12 cellular contexts compared by ENCODE assay signal in genomic region chr16:72590179-72590937, GRCh38.
DNase-seq lines count a peak whose midpoint lies in the region; ATAC-seq and TF ChIP-seq lines count a peak whose summit lies in the region.
"Had no signal": no experiment of that assay in that cellular context is flagged by ENCODE, and none has a peak within 500 bp of the region (broad histone marks: within the 10 kb centered on the region; RNA-seq: fewer than 3 reads in every experiment).

No MANE protein-coding gene starts in this region.

- peak; percentile 73 for ATAC-seq in GM18505 (IDR thresholded peaks at IDR 0.05; ENCODE audit: unreplicated experiment)
- peak; percentile 90 for ATAC-seq in GM21381 (IDR thresholded peaks at IDR 0.05; ENCODE audit: unreplicated experiment)
- ATAC-seq in HG03095 (IDR thresholded peaks at IDR 0.05; ENCODE audit: unreplicated experiment) = peak; percentile 75
- ATAC-seq in activated naive CD4-positive, alpha-beta T cell treated with anti-CD3 and anti-CD28 coated beads, Interleukin-2, amount 50 U/mL, for 72 hours = no peak
- ATAC-seq: upper lobe of right lung had no signal

- no peaks in the 10 kb centered on the region for H3K9me3 Mint-ChIP-seq in brain
- H3K9me3 Mint-ChIP-seq in activated naive CD4-positive, alpha-beta T cell treated with anti-CD3 and anti-CD28 coated beads, Interleukin-2, amount 50 U/mL, for 72 hours = no peaks in the 10 kb centered on the region

- TF ChIP-seq POLR2A in GM18505 (IDR thresholded peaks at IDR 0.05; ENCODE audit: borderline replicate concordance, extremely low read depth, insufficient read depth, insufficient read length) = no peak

- H3K4me3 Mint-ChIP-seq in brain = no peak overlapping the region

- H3K27ac Mint-ChIP-seq in brain = peak overlapping the region in 4 of 5 experiments; percentile 13 to 91 (median 66)
- no peak overlapping the region for H3K27ac Mint-ChIP-seq in activated naive CD4-positive, alpha-beta T cell treated with anti-CD3 and anti-CD28 coated beads, Interleukin-2, amount 50 U/mL, for 72 hours

- H3K36me3 Mint-ChIP-seq in brain = no peaks in the 10 kb centered on the region
- H3K36me3 Mint-ChIP-seq in activated naive CD4-positive, alpha-beta T cell treated with anti-CD3 and anti-CD28 coated beads, Interleukin-2, amount 50 U/mL, for 72 hours = no peaks in the 10 kb centered on the region

- DNase-seq in effector CD4-positive, alpha-beta T cell = no peak
- DNase-seq in activated naive CD4-positive, alpha-beta T cell treated with anti-CD3 and anti-CD28 coated beads, Interleukin-2, amount 50 U/mL, for 72 hours (ENCODE audit: low spot score in 2 of 2) = no peak
- no peak for DNase-seq in NCI-H1092 (lab: John Stamatoyannopoulos, UW)
- no peak for DNase-seq in RPMI8226
- DNase-seq: Caco-2; NCI-H1436; stimulated activated CD4-positive, alpha-beta T cell treated with anti-CD3 and anti-CD28 coated beads, Interleukin-2, amount 100 ng/mL, for 48 hours; upper lobe of right lung had no signal

- no peaks in the 10 kb centered on the region for H3K27me3 Mint-ChIP-seq in brain

- H3K4me1 Mint-ChIP-seq in brain = peaks cover 32% of the 10 kb centered on the region

- TF ChIP-seq CTCF in brain (conservative IDR thresholded peaks at IDR 0.05) = no peak

Comparison
In these comparisons a context has a peak if more than half of its experiments do, and no peak if none do; other contexts are left out.
1. ATAC-seq: peak in GM18505 (single experiment), GM21381 (single experiment) and HG03095 (single experiment); none in activated naive CD4-positive, alpha-beta T cell treated with anti-CD3 and anti-CD28 coated beads, Interleukin-2, amount 50 U/mL, for 72 hours (0 of 2).
2. H3K27ac Mint-ChIP-seq: peak in brain (4 of 5); none in activated naive CD4-positive, alpha-beta T cell treated with anti-CD3 and anti-CD28 coated beads, Interleukin-2, amount 50 U/mL, for 72 hours (0 of 2).